Comparison of ENCODE assay signal across 29 cellular contexts in genomic region chr10:82888809-82889455, GRCh38.
DNase-seq lines count a peak whose midpoint lies in the region; ATAC-seq and TF ChIP-seq lines count a peak whose summit lies in the region.
"Had no signal": no experiment of that assay in that cellular context is flagged by ENCODE, and none has a peak within 500 bp of the region (broad histone marks: within the 10 kb centered on the region; RNA-seq: fewer than 3 reads in every experiment).

No MANE protein-coding gene starts in this region.

- no peak for TF ChIP-seq EP300 in SK-N-SH (IDR thresholded peaks at IDR 0.05; ENCODE audit: borderline replicate concordance in 1 of 2, low read depth in 1 of 2, low read length in 1 of 2)
- TF ChIP-seq EP300 in neural cell (conservative IDR thresholded peaks at IDR 0.05; ENCODE audit: poor library complexity, severe bottlenecking): no peak

- no peak overlapping the region for H3K27ac ChIP-seq in SK-N-SH (ENCODE audit: low read depth in 2 of 2, low read length in 1 of 2)
- H3K27ac ChIP-seq in neural cell (ENCODE audit: low read length): peak overlapping the region; percentile 90
- no peak overlapping the region for H3K27ac ChIP-seq in esophagus squamous epithelium
- H3K27ac ChIP-seq: 22Rv1, parathyroid adenoma, upper lobe of right lung had no signal

- CTCF ChIA-PET in SK-N-SH (lab: Yijun Ruan, JAX): no interaction called here

- H3K4me1 ChIP-seq in SK-N-SH (ENCODE audit: control insufficient read depth in 1 of 2, insufficient read depth in 2 of 2, low read depth in 1 of 2, low read length in 1 of 2) (peaks cover 4 to 5% of the 10 kb centered on the region in 2 experiments; a peak in 3 of 4 replicates), esophagus squamous epithelium (peaks cover 0 to 4% (median 0%) of the 10 kb centered on the region in 3 donors)
- H3K4me1 ChIP-seq: parathyroid adenoma, upper lobe of right lung had no signal

- H3K36me3 ChIP-seq in SK-N-SH (replicated peaks in 1 of 2; ENCODE audit: control insufficient read depth in 1 of 2, insufficient read depth in 2 of 2, low read length in 1 of 2): no peaks in the 10 kb centered on the region
- no peaks in the 10 kb centered on the region for H3K36me3 ChIP-seq in neural cell (ENCODE audit: insufficient read depth, low read length)
- no peaks in the 10 kb centered on the region for H3K36me3 ChIP-seq in esophagus squamous epithelium
- H3K36me3 ChIP-seq: upper lobe of right lung had no signal

- intact Hi-C loops in esophagus squamous epithelium (cut with DNase I) (no loop called here), cardiac septum (cut with DNase I) (no loop called here)

- H3F3A ChIP-seq in SK-N-SH (replicated peaks; ENCODE audit: insufficient read depth) (peaks cover under 1% of the 10 kb centered on the region), neural cell (ENCODE audit: insufficient read depth, low read length, poor library complexity, severe bottlenecking) (peaks cover 5% of the 10 kb centered on the region)

- TF ChIP-seq RAD21 in SK-N-SH (IDR thresholded peaks at IDR 0.05; ENCODE audit: low read length): no peak
- TF ChIP-seq RAD21 in neural cell (conservative IDR thresholded peaks at IDR 0.05): no peak

- TF ChIP-seq POLR2A in esophagus squamous epithelium (IDR thresholded peaks at IDR 0.05): no peak

- no peaks in the 10 kb centered on the region for H3K27me3 ChIP-seq in SK-N-SH (ENCODE audit: insufficient read depth)
- no peaks in the 10 kb centered on the region for H3K27me3 ChIP-seq in neural cell (ENCODE audit: insufficient read depth, low read depth, low read length)
- H3K27me3 ChIP-seq in esophagus squamous epithelium: no peaks in the 10 kb centered on the region
- H3K27me3 ChIP-seq: upper lobe of right lung had no signal

- H3K4me3 ChIP-seq in SK-N-SH (ENCODE audit: low read depth in 2 of 2, low read length in 1 of 2): no peak overlapping the region
- peak overlapping the region; percentile 43 for H3K4me3 ChIP-seq in neural cell (ENCODE audit: low read length)
- no peak overlapping the region for H3K4me3 ChIP-seq in esophagus squamous epithelium
- H3K4me3 ChIP-seq: K562, upper lobe of right lung had no signal

- 76% methylated on average over 10 of the region's 10 CpGs for WGBS in SK-N-SH (ENCODE audit: low lambda C conversion rate)
- 73 to 79% methylated on average over 10 of the region's 10 CpGs for WGBS in esophagus squamous epithelium, 2 donors

- no peaks in the 10 kb centered on the region for H3K79me2 ChIP-seq in SK-N-SH (ENCODE audit: insufficient read depth)
- no peaks in the 10 kb centered on the region for H3K79me2 ChIP-seq in neural cell (replicated peaks; ENCODE audit: insufficient read depth, low read length)
- H3K79me2 ChIP-seq: parathyroid adenoma had no signal

- no peak for ATAC-seq in SK-N-SH treated with all-trans-retinoic acid at 6 μM for 48 hours
- ATAC-seq in HG02763 (IDR thresholded peaks at IDR 0.05; ENCODE audit: unreplicated experiment): no peak
- ATAC-seq in HG03354 (IDR thresholded peaks at IDR 0.05; ENCODE audit: poor library complexity, severe bottlenecking, unreplicated experiment): no peak
- ATAC-seq: effector memory CD8-positive, alpha-beta T cell; esophagus mucosa; K562; naive thymus-derived CD8-positive, alpha-beta T cell; right cardiac atrium; stimulated activated effector memory CD8-positive, alpha-beta T cell treated with anti-CD3 and anti-CD28 coated beads, Interleukin-12 subunit alpha, Interleukin-12 subunit beta, amount 100 ng/mL, for 72 hours; upper lobe of right lung had no signal

- H4K20me1 ChIP-seq in SK-N-SH (ENCODE audit: insufficient read depth) (no peaks in the 10 kb centered on the region), neural cell (ENCODE audit: insufficient read depth) (no peaks in the 10 kb centered on the region)

- H3K9me3 ChIP-seq in SK-N-SH: no peaks in the 10 kb centered on the region
- H3K9me3 ChIP-seq in neural cell (ENCODE audit: low read length): no peaks in the 10 kb centered on the region
- no peaks in the 10 kb centered on the region for H3K9me3 ChIP-seq in esophagus squamous epithelium
- H3K9me3 ChIP-seq: upper lobe of right lung had no signal

- POLR2A ChIA-PET in SK-N-SH (lab: Yijun Ruan, JAX): no interaction called here

- H2AFZ ChIP-seq in SK-N-SH (ENCODE audit: low read depth) (peak overlapping the region; percentile 14; the same call in 1 of the 2 replicates), neural cell (ENCODE audit: low read depth, low read length) (no peak overlapping the region)
- H2AFZ ChIP-seq: parathyroid adenoma had no signal

- H3K9ac ChIP-seq in SK-N-SH: no peak overlapping the region
- peak overlapping the region; percentile 46 for H3K9ac ChIP-seq in neural cell (ENCODE audit: low read length)
- H3K9ac ChIP-seq: parathyroid adenoma had no signal

- H3K4me2 ChIP-seq in SK-N-SH: no peak overlapping the region
- peak overlapping the region; percentile 24 for H3K4me2 ChIP-seq in neural cell (ENCODE audit: low read length)

- DNase-seq in SK-N-SH (no peak), iPS DF 19.7 (ENCODE audit: low read depth, low spot score) (peak; percentile 63), esophagus squamous epithelium (lab: John Stamatoyannopoulos, UW) (no peak), cardiac septum (ENCODE audit: low spot score) (no peak)
- DNase-seq: activated CD4-positive, alpha-beta T cell treated with anti-CD3 and anti-CD28 coated beads, Interleukin-2, amount 50 U/mL, for 48 hours; activated CD4-positive, CD25-positive, alpha-beta regulatory T cell; activated naive CD4-positive, alpha-beta T cell treated with Interleukin-2 at 50 U/mL for 16 hours; Calu3; DMS79 treated with DMSO at 0.1 percent for 48 hours; effector memory CD8-positive, alpha-beta T cell; foreskin melanocyte; HFFc6; naive thymus-derived CD8-positive, alpha-beta T cell; NCI-H1930; NCI-H526; right cardiac atrium; SIG-M5; stimulated activated CD4-positive, alpha-beta T cell treated with anti-CD3 and anti-CD28 coated beads, Interleukin-2, amount 100 ng/mL, for 48 hours; T1000; upper lobe of right lung had no signal

- TF ChIP-seq CTCF in SK-N-SH (IDR thresholded peaks at IDR 0.05) (no peak), neural cell (IDR thresholded peaks at IDR 0.05; ENCODE audit: poor library complexity, severe bottlenecking) (no peak), esophagus squamous epithelium (IDR thresholded peaks at IDR 0.05) (no peak)

- no peaks in the 10 kb centered on the region; the same call in 1 of the 2 replicates for H3K9me2 ChIP-seq in SK-N-SH
- no peaks in the 10 kb centered on the region for H3K9me2 ChIP-seq in neural cell (ENCODE audit: insufficient read depth, low read length)

TF ChIP-seq in SK-N-SH, 30 proteins besides CTCF, POLR2A, EP300 and RAD21 (continues in another document):
- TF ChIP-seq RXRA (IDR thresholded peaks at IDR 0.05; ENCODE audit: borderline replicate concordance, low read depth) (no peak), FOSL2 (IDR thresholded peaks at IDR 0.05; ENCODE audit: borderline replicate concordance, low read depth) (no peak)

TF ChIP-seq in SK-N-SH treated with all-trans-retinoic acid at 6 μM for 48 hours, 23 proteins besides CTCF, POLR2A, EP300 and RAD21:
- no peak for TF ChIP-seq SNAI2 (CRISPR knock-in tag; IDR thresholded peaks at IDR 0.05)

TF ChIP-seq in neural cell, 6 proteins besides CTCF, POLR2A, EP300 and RAD21:
- TF ChIP-seq REST (IDR thresholded peaks at IDR 0.05; ENCODE audit: borderline replicate concordance) (no peak), EZH2 (IDR thresholded peaks at IDR 0.05; ENCODE audit: borderline replicate concordance, insufficient read depth, low read length, poor library complexity, severe bottlenecking) (no peak), SMC3 (conservative IDR thresholded peaks at IDR 0.05; ENCODE audit: poor library complexity) (no peak), TAF1 (IDR thresholded peaks at IDR 0.05; ENCODE audit: low read depth) (no peak), POLR2AphosphoS5 (IDR thresholded peaks at IDR 0.05) (no peak), MXI1 (conservative IDR thresholded peaks at IDR 0.05; ENCODE audit: poor library complexity, severe bottlenecking) (no peak)
